6 cellular contexts compared by ENCODE assay signal in genomic region chr15:90228960-90229359, GRCh38. TPM values are rescaled to one million over a fixed set of nuclear protein-coding genes. Genes with fewer than 3 reads are reported as not detected.
DNase-seq lines count a peak whose midpoint lies in the region; ATAC-seq and TF ChIP-seq lines count a peak whose summit lies in the region.
"Had no signal": no experiment of that assay in that cellular context is flagged by ENCODE, and none has a peak within 500 bp of the region (broad histone marks: within the 10 kb centered on the region; RNA-seq: fewer than 3 reads in every experiment).

No MANE protein-coding gene starts in this region.

- H3K9me3 Mint-ChIP-seq in central memory CD8-positive, alpha-beta T cell = no peaks in the 10 kb centered on the region
- H3K9me3 Mint-ChIP-seq: activated naive CD4-positive, alpha-beta T cell treated with anti-CD3 and anti-CD28 coated beads, Interleukin-2, amount 50 U/mL, for 24 hours; GM23338 had no signal

- no peak for DNase-seq in central memory CD8-positive, alpha-beta T cell (ENCODE audit: low spot score in 2 of 2)
- DNase-seq in psoas muscle = no peak
- DNase-seq: head of caudate nucleus, Kasumi-1 had no signal

- no peaks in the 10 kb centered on the region for H3K27me3 Mint-ChIP-seq in central memory CD8-positive, alpha-beta T cell
- H3K27me3 Mint-ChIP-seq: activated naive CD4-positive, alpha-beta T cell treated with anti-CD3 and anti-CD28 coated beads, Interleukin-2, amount 50 U/mL, for 24 hours had no signal

- no peak for ATAC-seq in central memory CD8-positive, alpha-beta T cell (replicated peaks; ENCODE audit: extremely low read depth, poor library complexity, severe bottlenecking)
- ATAC-seq in psoas muscle = no peak
- ATAC-seq: GM23338 had no signal

- no peaks in the 10 kb centered on the region for H3K27me3 ChIP-seq in psoas muscle (ENCODE audit: insufficient read depth in 3 of 3, low read length in 2 of 3)

- H3K4me1 ChIP-seq in psoas muscle = peaks cover 31% of the 10 kb centered on the region

- no peak overlapping the region for H3K4me3 ChIP-seq in psoas muscle
- H3K4me3 ChIP-seq: GM23338 had no signal

- no peak for TF ChIP-seq CTCF in psoas muscle (IDR thresholded peaks at IDR 0.05)

- WGBS in psoas muscle, 3 donors = 84 to 95% (median 87%) methylated on average over 15 of the region's 15 CpGs

- H3K36me3 Mint-ChIP-seq in central memory CD8-positive, alpha-beta T cell (ENCODE audit: insufficient read depth) = peaks cover 45% of the 10 kb centered on the region

- intact Hi-C loops in psoas muscle (cut with DNase I) = loop anchor here (5.0 to 10.0 kb wide), 3 partner anchors 324 to 484 kb away; no protein-coding TSS in a partner anchor

- no peaks in the 10 kb centered on the region for H3K9me3 ChIP-seq in psoas muscle

- peaks cover 4 to 70% of the 10 kb centered on the region in 2 donors for H3K36me3 ChIP-seq in psoas muscle (ENCODE audit: insufficient read depth in 1 of 2, low read depth in 1 of 2)

- H3K27ac Mint-ChIP-seq in central memory CD8-positive, alpha-beta T cell (ENCODE audit: low read depth) = peak overlapping the region; percentile 99
- H3K27ac Mint-ChIP-seq: GM23338 had no signal

- peak overlapping the region; percentile 25 for H3K4me3 Mint-ChIP-seq in central memory CD8-positive, alpha-beta T cell
- H3K4me3 Mint-ChIP-seq: activated naive CD4-positive, alpha-beta T cell treated with anti-CD3 and anti-CD28 coated beads, Interleukin-2, amount 50 U/mL, for 24 hours; GM23338 had no signal

- H3K27ac ChIP-seq in psoas muscle = no peak overlapping the region

- H3K4me1 Mint-ChIP-seq in central memory CD8-positive, alpha-beta T cell = peaks cover 42% of the 10 kb centered on the region

RNA-seq across cellular contexts. Expression of gene CIB1, which starts 4.8 kb away (rescaled TPM):
- 10 to 100 TPM; 45.7 to 58.1 (median 56.6) TPM for total RNA-seq in psoas muscle
- polyA plus RNA-seq in psoas muscle = 100 to 1,000 TPM in 1 of 3 donors, 10 to 100 TPM in 2; 72.0 to 154 (median 96.5) TPM

RNA-seq across cellular contexts. Expression of gene GDPGP1, which starts 5.0 kb away (rescaled TPM):
- 1 to 10 TPM; 1.3 to 4.5 (median 2.6) TPM for total RNA-seq in psoas muscle
- 1 to 10 TPM in 2 of 3 donors, under 1 TPM in 1; 0.96 to 5.9 (median 3.1) TPM for polyA plus RNA-seq in psoas muscle

RNA-seq across cellular contexts. Expression of gene TTLL13, which starts 20.4 kb away (rescaled TPM):
- under 1 TPM in 2 of 4 donors, not detected in 2; 0.08 to 0.69 TPM for total RNA-seq in psoas muscle
- polyA plus RNA-seq in psoas muscle = under 1 TPM; 0.03 to 0.13 (median 0.05) TPM
- total RNA-seq: GM23338 had no signal
- polyA plus RNA-seq: GM23338 had no signal

RNA-seq across cellular contexts. Expression of gene SEMA4B, which starts 27.8 kb away (rescaled TPM):
- total RNA-seq in psoas muscle = 10 to 100 TPM in 1 of 4 donors, 1 to 10 TPM in 3; 4.4 to 10.8 (median 4.5) TPM
- polyA plus RNA-seq in psoas muscle = 1 to 10 TPM; 1.4 to 3.3 (median 1.8) TPM

RNA-seq across cellular contexts. Expression of gene NGRN, which starts 36.5 kb away (rescaled TPM):
- 100 to 1,000 TPM; 188 to 219 (median 200) TPM for total RNA-seq in psoas muscle
- 100 to 1,000 TPM; 212 to 298 (median 221) TPM for polyA plus RNA-seq in psoas muscle
